ENCODE assay signal across 3 cellular contexts in the genomic region with DNA sequence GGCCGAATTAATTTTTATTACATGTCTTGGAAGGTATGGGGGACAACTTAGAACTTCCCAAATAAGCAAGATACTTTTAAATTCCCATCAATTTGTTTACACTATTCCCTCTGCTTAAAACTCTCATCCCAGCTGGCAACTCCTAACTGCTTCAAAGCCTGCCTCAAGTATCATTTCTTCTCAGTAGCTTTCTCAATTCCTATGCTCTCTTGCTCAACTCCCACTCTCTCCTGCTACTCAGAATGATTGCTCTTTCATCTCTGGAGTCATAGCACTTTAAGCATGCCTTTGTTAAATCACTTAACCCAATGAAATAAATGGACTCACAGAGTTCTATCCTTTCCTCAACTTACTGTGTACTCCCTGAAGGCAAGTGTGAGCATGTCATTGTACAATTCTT. TPM values are rescaled to one million over a fixed set of nuclear protein-coding genes. Genes with fewer than 3 reads are reported as not detected.
"Had no signal": no experiment of that assay in that cellular context is flagged by ENCODE, and none has a peak within 500 bp of the region (broad histone marks: within the 10 kb centered on the region; RNA-seq: fewer than 3 reads in every experiment).

No MANE protein-coding gene starts in this region.

RNA-seq across cellular contexts. Expression of gene FAM72C, which starts 18.9 kb away (rescaled TPM):
- total RNA-seq: aorta, bronchial epithelial cell, cardiac septum had no signal
